ENCODE assay signal across 8 cellular contexts in the genomic region with DNA sequence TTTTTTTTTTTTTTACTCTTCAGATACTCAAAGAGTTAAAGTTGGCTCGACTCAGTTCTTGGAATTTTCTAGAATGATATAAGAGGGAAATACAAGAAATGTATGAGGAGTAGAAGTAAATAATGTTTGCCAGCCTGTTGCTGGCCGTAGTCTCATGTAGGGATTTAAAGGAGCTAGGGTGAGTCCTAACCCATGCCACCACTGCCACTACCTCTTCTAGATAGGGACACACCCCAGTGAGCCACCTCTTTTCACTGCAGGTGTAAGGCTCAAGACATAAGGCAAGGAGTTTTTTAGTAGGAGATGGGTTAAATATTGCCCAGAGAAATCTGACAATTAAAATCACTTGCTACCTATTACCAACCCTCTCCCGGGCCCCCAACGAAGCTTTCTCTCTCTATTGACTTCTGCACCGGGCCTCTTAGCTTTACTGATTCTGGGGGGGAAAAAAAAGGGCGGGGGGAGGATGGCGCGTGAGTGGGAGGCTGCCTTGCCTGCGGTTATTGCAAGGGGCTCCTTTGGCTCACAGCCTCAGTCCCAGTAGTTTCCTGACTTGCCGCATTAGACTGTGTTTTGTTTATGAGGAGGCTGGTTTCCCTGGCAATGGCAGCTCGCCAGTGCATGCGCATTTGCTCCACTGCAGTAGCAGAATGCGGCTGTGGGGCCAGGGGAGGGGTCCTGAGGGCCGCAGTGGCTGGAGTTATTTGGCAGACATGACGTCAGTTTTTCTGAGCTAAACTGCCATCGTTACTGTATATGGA. TPM values are rescaled to one million over a fixed set of nuclear protein-coding genes. Genes with fewer than 3 reads are reported as not detected.
DNase-seq lines count a peak whose midpoint lies in the region; ATAC-seq and TF ChIP-seq lines count a peak whose summit lies in the region.

No MANE protein-coding gene starts in this region.

- H3K27ac ChIP-seq in colonic mucosa, result no peak overlapping the region
- peak overlapping the region in 3 of 4 donors; percentile 25 to 78 (median 60) for H3K27ac ChIP-seq in tibial nerve

- WGBS in tibial nerve, 2 donors, result 2 to 24% methylated on average over 10 to 16 of the region's 16 CpGs

- H3K9me3 ChIP-seq in colonic mucosa (no peaks in the 10 kb centered on the region), tibial nerve (no peaks in the 10 kb centered on the region)

- no peak overlapping the region for H3K9ac ChIP-seq in colonic mucosa (ENCODE audit: low read depth in 2 of 2, low read length in 2 of 2)

- H3K27me3 Mint-ChIP-seq in natural killer cell (ENCODE audit: low read depth in 2 of 2), result peaks cover 6 to 20% of the 10 kb centered on the region in 2 donors
- H3K27me3 Mint-ChIP-seq in natural killer cell treated with Interleukin-12 subunit alpha and Interleukin-12 subunit beta and Interleukin-15 and Interleukin-18, amount 100 ng/mL, for 72 hours, result peaks cover 0 to 9% of the 10 kb centered on the region in 2 donors

- H3K36me3 Mint-ChIP-seq in natural killer cell, result no peaks in the 10 kb centered on the region
- no peaks in the 10 kb centered on the region for H3K36me3 Mint-ChIP-seq in natural killer cell treated with Interleukin-12 subunit alpha and Interleukin-12 subunit beta and Interleukin-15 and Interleukin-18, amount 100 ng/mL, for 72 hours

- peak; percentile 18 to 63 (median 24) for ATAC-seq in natural killer cell
- no peak for ATAC-seq in natural killer cell treated with Interleukin-12 subunit alpha and Interleukin-12 subunit beta and Interleukin-15 and Interleukin-18, amount 100 ng/mL, for 72 hours

- H3K4me1 ChIP-seq in colonic mucosa (no peaks in the 10 kb centered on the region), tibial nerve (no peaks in the 10 kb centered on the region)

- no peak overlapping the region for H3K4me3 Mint-ChIP-seq in natural killer cell
- no peak overlapping the region for H3K4me3 Mint-ChIP-seq in natural killer cell treated with Interleukin-12 subunit alpha and Interleukin-12 subunit beta and Interleukin-15 and Interleukin-18, amount 100 ng/mL, for 72 hours

- no peaks in the 10 kb centered on the region for H3K36me3 ChIP-seq in colonic mucosa
- no peaks in the 10 kb centered on the region for H3K36me3 ChIP-seq in tibial nerve

- H3K27me3 ChIP-seq in colonic mucosa, result no peaks in the 10 kb centered on the region
- H3K27me3 ChIP-seq in tibial nerve, result peaks cover 0 to 18% of the 10 kb centered on the region in 2 donors

- TF ChIP-seq CTCF in natural killer cell (IDR thresholded peaks at IDR 0.05) (no peak), colonic mucosa (IDR thresholded peaks at IDR 0.05) (no peak), tibial nerve (IDR thresholded peaks at IDR 0.05) (no peak), foreskin fibroblast (IDR thresholded peaks at IDR 0.05; ENCODE audit: low read depth, low read length) (no peak)

- intact Hi-C loops in natural killer cell (cut with micrococcal nuclease), result no loop called here
- intact Hi-C loops in colonic mucosa (cut with DNase I), result no loop called here

- DNase-seq in natural killer cell (no peak), SK-MEL-5 (ENCODE audit: low read depth, low spot score) (peak; percentile 53), colonic mucosa (peak; percentile 17), lung microvascular endothelial cell (ENCODE audit: low read depth in 2 of 2) (peak; percentile 4 to 75), tibial nerve (ENCODE audit: low spot score in 2 of 2) (peak in 1 of 2 donors; percentile 13), foreskin fibroblast (no peak), amniotic stem cell (lab: John Stamatoyannopoulos, UW) (no peak)
- no peak for DNase-seq in natural killer cell treated with Interleukin-12 subunit alpha and Interleukin-12 subunit beta and Interleukin-15 and Interleukin-18, amount 100 ng/mL, for 72 hours (ENCODE audit: low spot score)

- H3K4me3 ChIP-seq in colonic mucosa (no peak overlapping the region), tibial nerve (peak overlapping the region in 3 of 4 donors; percentile 5 to 43 (median 12)), foreskin fibroblast (ENCODE audit: low read depth in 1 of 2, low read length in 2 of 2) (no peak overlapping the region)

- H3K27ac Mint-ChIP-seq in natural killer cell, result no peak overlapping the region
- no peak overlapping the region for H3K27ac Mint-ChIP-seq in natural killer cell treated with Interleukin-12 subunit alpha and Interleukin-12 subunit beta and Interleukin-15 and Interleukin-18, amount 100 ng/mL, for 72 hours

- no peaks in the 10 kb centered on the region for H3K4me1 Mint-ChIP-seq in natural killer cell
- H3K4me1 Mint-ChIP-seq in natural killer cell treated with Interleukin-12 subunit alpha and Interleukin-12 subunit beta and Interleukin-15 and Interleukin-18, amount 100 ng/mL, for 72 hours (ENCODE audit: low read depth in 2 of 2), result no peaks in the 10 kb centered on the region

- no peaks in the 10 kb centered on the region for H3K9me3 Mint-ChIP-seq in natural killer cell
- no peaks in the 10 kb centered on the region for H3K9me3 Mint-ChIP-seq in natural killer cell treated with Interleukin-12 subunit alpha and Interleukin-12 subunit beta and Interleukin-15 and Interleukin-18, amount 100 ng/mL, for 72 hours

- TF ChIP-seq POLR2A in tibial nerve (IDR thresholded peaks at IDR 0.05), result no peak

- peak in 1 of 2 donors; percentile 24 for TF ChIP-seq EP300 in tibial nerve (IDR thresholded peaks at IDR 0.05)

- in situ Hi-C loops in SK-MEL-5 (cut with HindIII; ENCODE audit: low pct_unique_long_range_greater_than_20kb, low sequenced_read_pairs), result no loop called here

RNA-seq across cellular contexts. Expression of gene LINC00632, which starts 3.0 kb away (rescaled TPM):
- total RNA-seq in natural killer cell, result under 1 TPM; 0.12 to 0.43 (median 0.16) TPM
- 1 to 10 TPM in 1 of 2 donors, not detected in 1; 1.0 TPM for total RNA-seq in natural killer cell treated with Interleukin-12 subunit alpha and Interleukin-12 subunit beta and Interleukin-15 and Interleukin-18, amount 100 ng/mL, for 72 hours
- 3.1 and 3.9 TPM in 2 replicates for total RNA-seq in SK-MEL-5 (2014; rRNA removed; shearing (Covaris generic))
- polyA plus RNA-seq in SK-MEL-5 (2015; cell fraction: cytosol; rRNA removed), result 3.5 and 7.1 TPM in 2 replicates
- 7.8 and 12.9 TPM in 2 replicates for polyA plus RNA-seq in SK-MEL-5 (2015; cell fraction: nucleus; rRNA removed)
- total RNA-seq in colonic mucosa, result 10 to 100 TPM; 12.1 to 27.3 TPM
- 0.40 and 0.44 TPM in 2 replicates for total RNA-seq in lung microvascular endothelial cell
- 100 to 1,000 TPM; 114 to 474 (median 277) TPM for total RNA-seq in tibial nerve

Comparison
In these comparisons a context has a peak if more than half of its experiments do, and no peak if none do; other contexts are left out.
1. ATAC-seq: peak in natural killer cell (3 of 3); none in natural killer cell treated with Interleukin-12 subunit alpha and Interleukin-12 subunit beta and Interleukin-15 and Interleukin-18, amount 100 ng/mL, for 72 hours (0 of 2).
2. DNase-seq: peak in SK-MEL-5 (single experiment), colonic mucosa (single experiment) and lung microvascular endothelial cell (2 of 2); none in natural killer cell (single experiment), natural killer cell treated with Interleukin-12 subunit alpha and Interleukin-12 subunit beta and Interleukin-15 and Interleukin-18, amount 100 ng/mL, for 72 hours (single experiment), foreskin fibroblast (0 of 2) and amniotic stem cell (single experiment).
3. H3K4me3 ChIP-seq: peak in tibial nerve (3 of 4); none in colonic mucosa (single experiment) and foreskin fibroblast (0 of 2).
4. RNA of gene LINC00632, which starts 3.0 kb away (total RNA-seq): 114 to 474 TPM in tibial nerve; 12.1 to 27.3 TPM in colonic mucosa, 3.1 to 3.9 TPM in SK-MEL-5, 1.0 TPM in natural killer cell treated with Interleukin-12 subunit alpha and Interleukin-12 subunit beta and Interleukin-15 and Interleukin-18, amount 100 ng/mL, for 72 hours, 0.40 to 0.44 TPM in lung microvascular endothelial cell and 0.12 to 0.43 TPM in natural killer cell; every median in the first group is over 4 times any median in the second.